1 cellular context compared by ENCODE assay signal in the genomic region with DNA sequence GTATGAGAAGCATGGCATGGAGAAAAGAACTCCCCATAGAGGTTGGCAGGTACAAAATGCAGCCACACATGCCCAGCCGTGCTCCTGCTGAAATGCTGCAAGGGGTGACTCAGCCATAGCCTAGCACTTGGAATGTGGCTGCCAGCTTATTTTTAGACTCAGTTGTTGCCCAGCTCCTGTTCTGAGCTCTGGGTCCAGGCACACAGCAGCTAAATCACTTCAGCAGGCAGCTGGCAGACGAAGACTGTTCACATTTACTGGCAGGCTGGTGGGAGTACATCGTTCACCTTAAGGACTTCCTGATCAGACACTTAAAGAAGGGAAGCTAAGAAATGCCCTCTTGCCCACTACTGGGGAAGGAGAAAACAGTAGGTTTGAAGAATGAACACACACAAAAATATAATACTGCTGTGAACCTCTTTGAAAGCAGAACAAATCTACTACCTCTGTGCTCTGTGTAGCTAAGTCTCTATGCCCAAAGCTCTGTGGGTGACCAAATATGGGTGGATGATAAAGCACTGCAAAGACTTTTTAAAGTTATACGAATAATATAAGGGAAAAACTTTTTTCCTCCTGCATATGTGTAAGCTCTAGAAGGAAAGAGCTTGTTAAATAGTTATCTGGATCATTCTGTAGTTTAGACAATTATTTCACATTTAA.
TF ChIP-seq lines count a peak whose summit lies in the region.

No MANE protein-coding gene starts in this region.

TF ChIP-seq in SK-N-SH treated with all-trans-retinoic acid at 6 μM for 48 hours, 23 proteins besides CTCF, POLR2A, EP300 and RAD21 (continued from another document):
- TF ChIP-seq GLIS3 (CRISPR knock-in tag; IDR thresholded peaks at IDR 0.05) = no peak
- TF ChIP-seq BACH2 (CRISPR knock-in tag; IDR thresholded peaks at IDR 0.05; ENCODE audit: borderline replicate concordance) = no peak
- no peak for TF ChIP-seq ZNF70 (CRISPR knock-in tag; IDR thresholded peaks at IDR 0.05)
- TF ChIP-seq SNAI2 (CRISPR knock-in tag; IDR thresholded peaks at IDR 0.05) = no peak
- TF ChIP-seq TCF4 (CRISPR knock-in tag; IDR thresholded peaks at IDR 0.05; ENCODE audit: borderline replicate concordance) = no peak
- TF ChIP-seq, protein P1, sequence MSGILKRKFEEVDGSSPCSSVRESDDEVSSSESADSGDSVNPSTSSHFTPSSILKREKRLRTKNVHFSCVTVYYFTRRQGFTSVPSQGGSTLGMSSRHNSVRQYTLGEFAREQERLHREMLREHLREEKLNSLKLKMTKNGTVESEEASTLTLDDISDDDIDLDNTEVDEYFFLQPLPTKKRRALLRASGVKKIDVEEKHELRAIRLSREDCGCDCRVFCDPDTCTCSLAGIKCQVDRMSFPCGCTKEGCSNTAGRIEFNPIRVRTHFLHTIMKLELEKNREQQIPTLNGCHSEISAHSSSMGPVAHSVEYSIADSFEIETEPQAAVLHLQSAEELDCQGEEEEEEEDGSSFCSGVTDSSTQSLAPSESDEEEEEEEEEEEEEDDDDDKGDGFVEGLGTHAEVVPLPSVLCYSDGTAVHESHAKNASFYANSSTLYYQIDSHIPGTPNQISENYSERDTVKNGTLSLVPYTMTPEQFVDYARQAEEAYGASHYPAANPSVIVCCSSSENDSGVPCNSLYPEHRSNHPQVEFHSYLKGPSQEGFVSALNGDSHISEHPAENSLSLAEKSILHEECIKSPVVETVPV (CRISPR knock-in tag; IDR thresholded peaks at IDR 0.05) = no peak
- TF ChIP-seq, protein P2, sequence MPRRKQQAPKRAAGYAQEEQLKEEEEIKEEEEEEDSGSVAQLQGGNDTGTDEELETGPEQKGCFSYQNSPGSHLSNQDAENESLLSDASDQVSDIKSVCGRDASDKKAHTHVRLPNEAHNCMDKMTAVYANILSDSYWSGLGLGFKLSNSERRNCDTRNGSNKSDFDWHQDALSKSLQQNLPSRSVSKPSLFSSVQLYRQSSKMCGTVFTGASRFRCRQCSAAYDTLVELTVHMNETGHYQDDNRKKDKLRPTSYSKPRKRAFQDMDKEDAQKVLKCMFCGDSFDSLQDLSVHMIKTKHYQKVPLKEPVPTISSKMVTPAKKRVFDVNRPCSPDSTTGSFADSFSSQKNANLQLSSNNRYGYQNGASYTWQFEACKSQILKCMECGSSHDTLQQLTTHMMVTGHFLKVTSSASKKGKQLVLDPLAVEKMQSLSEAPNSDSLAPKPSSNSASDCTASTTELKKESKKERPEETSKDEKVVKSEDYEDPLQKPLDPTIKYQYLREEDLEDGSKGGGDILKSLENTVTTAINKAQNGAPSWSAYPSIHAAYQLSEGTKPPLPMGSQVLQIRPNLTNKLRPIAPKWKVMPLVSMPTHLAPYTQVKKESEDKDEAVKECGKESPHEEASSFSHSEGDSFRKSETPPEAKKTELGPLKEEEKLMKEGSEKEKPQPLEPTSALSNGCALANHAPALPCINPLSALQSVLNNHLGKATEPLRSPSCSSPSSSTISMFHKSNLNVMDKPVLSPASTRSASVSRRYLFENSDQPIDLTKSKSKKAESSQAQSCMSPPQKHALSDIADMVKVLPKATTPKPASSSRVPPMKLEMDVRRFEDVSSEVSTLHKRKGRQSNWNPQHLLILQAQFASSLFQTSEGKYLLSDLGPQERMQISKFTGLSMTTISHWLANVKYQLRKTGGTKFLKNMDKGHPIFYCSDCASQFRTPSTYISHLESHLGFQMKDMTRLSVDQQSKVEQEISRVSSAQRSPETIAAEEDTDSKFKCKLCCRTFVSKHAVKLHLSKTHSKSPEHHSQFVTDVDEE (CRISPR knock-in tag; IDR thresholded peaks at IDR 0.05) = no peak
- no peak for TF ChIP-seq ZC3H10 (CRISPR knock-in tag; IDR thresholded peaks at IDR 0.05)
- no peak for TF ChIP-seq TOX (CRISPR knock-in tag; IDR thresholded peaks at IDR 0.05; ENCODE audit: borderline replicate concordance)
- TF ChIP-seq, protein P3, sequence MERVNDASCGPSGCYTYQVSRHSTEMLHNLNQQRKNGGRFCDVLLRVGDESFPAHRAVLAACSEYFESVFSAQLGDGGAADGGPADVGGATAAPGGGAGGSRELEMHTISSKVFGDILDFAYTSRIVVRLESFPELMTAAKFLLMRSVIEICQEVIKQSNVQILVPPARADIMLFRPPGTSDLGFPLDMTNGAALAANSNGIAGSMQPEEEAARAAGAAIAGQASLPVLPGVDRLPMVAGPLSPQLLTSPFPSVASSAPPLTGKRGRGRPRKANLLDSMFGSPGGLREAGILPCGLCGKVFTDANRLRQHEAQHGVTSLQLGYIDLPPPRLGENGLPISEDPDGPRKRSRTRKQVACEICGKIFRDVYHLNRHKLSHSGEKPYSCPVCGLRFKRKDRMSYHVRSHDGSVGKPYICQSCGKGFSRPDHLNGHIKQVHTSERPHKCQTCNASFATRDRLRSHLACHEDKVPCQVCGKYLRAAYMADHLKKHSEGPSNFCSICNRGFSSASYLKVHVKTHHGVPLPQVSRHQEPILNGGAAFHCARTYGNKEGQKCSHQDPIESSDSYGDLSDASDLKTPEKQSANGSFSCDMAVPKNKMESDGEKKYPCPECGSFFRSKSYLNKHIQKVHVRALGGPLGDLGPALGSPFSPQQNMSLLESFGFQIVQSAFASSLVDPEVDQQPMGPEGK (CRISPR knock-in tag; IDR thresholded peaks at IDR 0.05; ENCODE audit: borderline replicate concordance) = no peak
- no peak for TF ChIP-seq CSDC2 (CRISPR knock-in tag; IDR thresholded peaks at IDR 0.05)
- TF ChIP-seq RARB (CRISPR knock-in tag; IDR thresholded peaks at IDR 0.05) = no peak
TF ChIP-seq in SK-N-SH treated with all-trans-retinoic acid at 6 μM for 48 hours: peak in this region for 0.
